Comparison of ENCODE assay signal across 14 cellular contexts in genomic region chr1:39328722-39329121, GRCh38.
A peak's percentile ranks its signal among the peaks of the same experiment; 100 is the strongest.
DNase-seq lines count a peak whose midpoint lies in the region; ATAC-seq and TF ChIP-seq lines count a peak whose summit lies in the region.
"Had no signal": no experiment of that assay in that cellular context is flagged by ENCODE, and none has a peak within 500 bp of the region (broad histone marks: within the 10 kb centered on the region; RNA-seq: fewer than 3 reads in every experiment).

No MANE protein-coding gene starts in this region.

- H3K36me3 ChIP-seq in muscle layer of colon (ENCODE audit: insufficient read depth, low read length): peaks cover 82% of the 10 kb centered on the region
- H3K36me3 ChIP-seq in transverse colon: peaks cover 0 to 67% (median 21%) of the 10 kb centered on the region in 4 donors

- no peak for TF ChIP-seq EP300 in transverse colon (IDR thresholded peaks at IDR 0.05; ENCODE audit: low read depth)

- peaks cover 24% of the 10 kb centered on the region for H3K4me1 Mint-ChIP-seq in activated T-cell treated with anti-CD3 and anti-CD28 coated beads, Interleukin-2, amount 50 U/mL, for 24 hours (ENCODE audit: low read depth)
- H3K4me1 Mint-ChIP-seq in activated T-helper 1 cell treated with anti-CD3 and anti-CD28 coated beads, Interleukin-12 subunit alpha, Interleukin-12 subunit beta, Interleukin-2, Interleukin-4 antibody, amounts not matched to agents 30 ng/mL and 10 ng/mL and 1 ng/mL, durations not matched to agents 14 hours and 24 hours and 36 hours (ENCODE audit: low read depth): peaks cover 53% of the 10 kb centered on the region

- no peaks in the 10 kb centered on the region for H3K9me3 ChIP-seq in muscle layer of colon (ENCODE audit: low read length)
- no peaks in the 10 kb centered on the region for H3K9me3 ChIP-seq in transverse colon

- in situ Hi-C loops in transverse colon (cut with MboI; ENCODE audit: low pct_ligation_motif_present in 1 of 4, low pct_unique_long_range_greater_than_20kb in 1 of 4, low sequenced_read_pairs in 3 of 4): no loop called here

- intact Hi-C loops in activated T-helper 1 cell treated with anti-CD3 and anti-CD28 coated beads, Interleukin-12 subunit alpha, Interleukin-12 subunit beta, Interleukin-2, Interleukin-4 antibody, amounts not matched to agents 30 ng/mL and 10 ng/mL and 1 ng/mL, durations not matched to agents 14 hours and 24 hours and 36 hours (cut with micrococcal nuclease): loop anchor here (5.0 kb wide), 2 partner anchors 56 to 136 kb away; no protein-coding TSS in a partner anchor
- intact Hi-C loops in transverse colon (cut with DNase I; ENCODE audit: low total_unique reads): no loop called here

- no peak overlapping the region for H3K9ac ChIP-seq in muscle layer of colon (ENCODE audit: low read length)

- TF ChIP-seq CTCF in transverse colon (IDR thresholded peaks at IDR 0.05): no peak

- no peaks in the 10 kb centered on the region for H3K27me3 Mint-ChIP-seq in activated T-cell treated with anti-CD3 and anti-CD28 coated beads, Interleukin-2, amount 50 U/mL, for 24 hours
- H3K27me3 Mint-ChIP-seq in activated T-helper 1 cell treated with anti-CD3 and anti-CD28 coated beads, Interleukin-12 subunit alpha, Interleukin-12 subunit beta, Interleukin-2, Interleukin-4 antibody, amounts not matched to agents 30 ng/mL and 10 ng/mL and 1 ng/mL, durations not matched to agents 14 hours and 24 hours and 36 hours (ENCODE audit: insufficient read depth): no peaks in the 10 kb centered on the region

- no peak overlapping the region for H3K4me3 Mint-ChIP-seq in activated T-cell treated with anti-CD3 and anti-CD28 coated beads, Interleukin-2, amount 50 U/mL, for 24 hours
- H3K4me3 Mint-ChIP-seq in activated T-helper 1 cell treated with anti-CD3 and anti-CD28 coated beads, Interleukin-12 subunit alpha, Interleukin-12 subunit beta, Interleukin-2, Interleukin-4 antibody, amounts not matched to agents 30 ng/mL and 10 ng/mL and 1 ng/mL, durations not matched to agents 14 hours and 24 hours and 36 hours: peak overlapping the region; percentile 70

- peaks cover 77% of the 10 kb centered on the region for H3K36me3 Mint-ChIP-seq in activated T-cell treated with anti-CD3 and anti-CD28 coated beads, Interleukin-2, amount 50 U/mL, for 24 hours (ENCODE audit: low read depth)
- H3K36me3 Mint-ChIP-seq in activated T-helper 1 cell treated with anti-CD3 and anti-CD28 coated beads, Interleukin-12 subunit alpha, Interleukin-12 subunit beta, Interleukin-2, Interleukin-4 antibody, amounts not matched to agents 30 ng/mL and 10 ng/mL and 1 ng/mL, durations not matched to agents 14 hours and 24 hours and 36 hours (ENCODE audit: low read depth): peaks cover 48% of the 10 kb centered on the region

- no peak overlapping the region for H3K4me3 ChIP-seq in muscle layer of colon (ENCODE audit: low read depth in 1 of 2, low read length in 2 of 2)
- no peak overlapping the region for H3K4me3 ChIP-seq in transverse colon
- H3K4me3 ChIP-seq: SK-N-MC, skin epidermis had no signal

- ATAC-seq in GM19324 (IDR thresholded peaks at IDR 0.05; ENCODE audit: low FRiP score, unreplicated experiment): no peak
- no peak for ATAC-seq in HG03439 (IDR thresholded peaks at IDR 0.05; ENCODE audit: unreplicated experiment)

- H3K4me1 ChIP-seq in muscle layer of colon (ENCODE audit: insufficient read depth, low read length): peaks cover 4% of the 10 kb centered on the region
- no peaks in the 10 kb centered on the region for H3K4me1 ChIP-seq in transverse colon

- H3K27me3 ChIP-seq in muscle layer of colon (ENCODE audit: control insufficient read depth in 1 of 2, insufficient read depth in 2 of 2, low read length in 2 of 2) (no peaks in the 10 kb centered on the region), transverse colon (no peaks in the 10 kb centered on the region)

- H3K27ac ChIP-seq in muscle layer of colon (ENCODE audit: low read depth, low read length): peak overlapping the region; percentile 53
- peak overlapping the region; percentile 18 to 68 (median 58) for H3K27ac ChIP-seq in transverse colon
- H3K27ac ChIP-seq: SK-N-MC had no signal

- TF ChIP-seq POLR2A in transverse colon (IDR thresholded peaks at IDR 0.05): no peak

- DNase-seq in activated T-cell treated with anti-CD3 and anti-CD28 coated beads, Interleukin-2, amount 50 U/mL, for 24 hours: no peak
- DNase-seq in activated T-cell treated with anti-CD3 and anti-CD28 coated beads for 4 hours (no peak), transverse colon (no peak), occipital lobe (lab: John Stamatoyannopoulos, UW) (no peak)
- DNase-seq in activated T-helper 1 cell treated with anti-CD3 and anti-CD28 coated beads, Interleukin-12 subunit alpha, Interleukin-12 subunit beta, Interleukin-2, Interleukin-4 antibody, amounts not matched to agents 30 ng/mL and 10 ng/mL and 1 ng/mL, durations not matched to agents 14 hours and 24 hours and 36 hours (ENCODE audit: low spot score): no peak
- DNase-seq: effector CD8-positive, alpha-beta T cell; hippocampal formation; NCI-H1930; NCI-H526 treated with DMSO at 0.1 percent for 48 hours had no signal

- no peaks in the 10 kb centered on the region for H3K9me3 Mint-ChIP-seq in activated T-cell treated with anti-CD3 and anti-CD28 coated beads, Interleukin-2, amount 50 U/mL, for 24 hours
- H3K9me3 Mint-ChIP-seq in activated T-helper 1 cell treated with anti-CD3 and anti-CD28 coated beads, Interleukin-12 subunit alpha, Interleukin-12 subunit beta, Interleukin-2, Interleukin-4 antibody, amounts not matched to agents 30 ng/mL and 10 ng/mL and 1 ng/mL, durations not matched to agents 14 hours and 24 hours and 36 hours: no peaks in the 10 kb centered on the region

- H3K27ac Mint-ChIP-seq in activated T-cell treated with anti-CD3 and anti-CD28 coated beads, Interleukin-2, amount 50 U/mL, for 24 hours: peak overlapping the region; percentile 79
- H3K27ac Mint-ChIP-seq in activated T-helper 1 cell treated with anti-CD3 and anti-CD28 coated beads, Interleukin-12 subunit alpha, Interleukin-12 subunit beta, Interleukin-2, Interleukin-4 antibody, amounts not matched to agents 30 ng/mL and 10 ng/mL and 1 ng/mL, durations not matched to agents 14 hours and 24 hours and 36 hours: peak overlapping the region; percentile 38
